8 cellular contexts compared by ENCODE assay signal in genomic region chr12:122975790-122976647, GRCh38. TPM values are rescaled to one million over a fixed set of nuclear protein-coding genes. Genes with fewer than 3 reads are reported as not detected.
DNase-seq lines count a peak whose midpoint lies in the region; ATAC-seq, FAIRE-seq and TF ChIP-seq lines count a peak whose summit lies in the region.

No MANE protein-coding gene starts in this region.

- H3K79me2 ChIP-seq in PC-9 (ENCODE audit: low read depth) = peaks cover 18% of the 10 kb centered on the region
- H3K79me2 ChIP-seq in parathyroid adenoma = peaks cover 13% of the 10 kb centered on the region

- POLR2A ChIA-PET in PC-9 (lab: Charles Lee; ENCODE audit: unreplicated experiment) = interaction anchor here (0.6 to 0.7 kb wide), 2 partner anchors 8 to 178 kb away, joined by 5 read pairs; no protein-coding TSS in a partner anchor

- CTCF ChIA-PET in PC-9 (lab: Charles Lee) = interaction anchor here (0.6 to 1.1 kb wide), 3 partner anchors 29 to 262 kb away, joined by 3 to 4 read pairs (median 4); no protein-coding TSS in a partner anchor

- no peaks in the 10 kb centered on the region for H3K9me2 ChIP-seq in PC-9 (ENCODE audit: insufficient read depth)

- H3K9ac ChIP-seq in parathyroid adenoma = no peak overlapping the region

- H3K4me3 ChIP-seq in PC-9 (peak overlapping the region; percentile 94), epithelial cell of esophagus (ENCODE audit: low read length) (peak overlapping the region; percentile 96), parathyroid adenoma (ENCODE audit: low read depth, low read length) (peak overlapping the region; percentile 100)

- H3K4me1 ChIP-seq in PC-9 (replicated peaks; ENCODE audit: insufficient read depth) (peaks cover 9% of the 10 kb centered on the region; the same call in 1 of the 2 replicates), parathyroid adenoma (peaks cover 15% of the 10 kb centered on the region)

- peak overlapping the region; percentile 100 for H2AFZ ChIP-seq in PC-9
- no peak overlapping the region for H2AFZ ChIP-seq in parathyroid adenoma

- DNase-seq in PC-9 (no peak), epithelial cell of esophagus (ENCODE audit: low read depth) (no peak), H54 (ENCODE audit: insufficient read length, low spot score) (no peak), mesenteric fat pad (ENCODE audit: low spot score) (no peak), hippocampal formation (lab: John Stamatoyannopoulos, UW) (no peak)

- peak; percentile 18 for TF ChIP-seq POLR2A in GM19099 (IDR thresholded peaks at IDR 0.05; ENCODE audit: extremely low read depth, insufficient read length, low read depth)
- TF ChIP-seq POLR2A in H54 (IDR thresholded peaks at IDR 0.05; ENCODE audit: low read depth, low read length) = no peak

- no peaks in the 10 kb centered on the region for H3K9me3 ChIP-seq in PC-9 (ENCODE audit: insufficient read depth, low read depth)
- H3K9me3 ChIP-seq in parathyroid adenoma (ENCODE audit: control insufficient read depth, low read length) = no peaks in the 10 kb centered on the region

- H3K36me3 ChIP-seq in PC-9 (ENCODE audit: low read depth) (no peaks in the 10 kb centered on the region), parathyroid adenoma (ENCODE audit: control insufficient read depth, insufficient read depth, low read length) (no peaks in the 10 kb centered on the region)

- FAIRE-seq in H54 (lab: Jason Lieb, UNC) = no peak

- ATAC-seq in HG03521 (IDR thresholded peaks at IDR 0.05; ENCODE audit: unreplicated experiment) = no peak

- BruUV-seq in PC-9 (replicated peaks; lab: Mats Ljungman, UMichigan) = no TSS peak

- no peak for TF ChIP-seq CTCF in PC-9 (conservative IDR thresholded peaks at IDR 0.05)
- TF ChIP-seq CTCF in epithelial cell of esophagus (IDR thresholded peaks at IDR 0.05; ENCODE audit: insufficient read depth, low read depth, low read length, missing control alignments) = no peak
- TF ChIP-seq CTCF in parathyroid adenoma (IDR thresholded peaks at IDR 0.05) = no peak

- H4K20me1 ChIP-seq in PC-9 (ENCODE audit: insufficient read depth) = no peaks in the 10 kb centered on the region

- H3K4me2 ChIP-seq in PC-9 (peak overlapping the region; percentile 100), parathyroid adenoma (ENCODE audit: low read length) (peak overlapping the region; percentile 100)

- intact Hi-C loops in PC-9 (cut with micrococcal nuclease; ENCODE audit: unreplicated experiment) = loop anchor here (2.0 to 10.0 kb wide), 2 partner anchors 257 to 629 kb away; partner anchors contain the start of genes DDX55, MPHOSPH9 and MTRFR

- H3F3A ChIP-seq in PC-9 (ENCODE audit: insufficient read depth, low read depth) = peaks cover 7% of the 10 kb centered on the region; the same call in 1 of the 2 replicates

- no peaks in the 10 kb centered on the region for H3K27me3 ChIP-seq in PC-9 (ENCODE audit: insufficient read depth, low read depth)
- H3K27me3 ChIP-seq in parathyroid adenoma (ENCODE audit: control insufficient read depth, insufficient read depth, low read length) = no peaks in the 10 kb centered on the region

- H3K27ac ChIP-seq in PC-9 = peak overlapping the region; percentile 31; the same call in 1 of the 2 replicates
- H3K27ac ChIP-seq in parathyroid adenoma = no peak overlapping the region

RNA-seq across cellular contexts. Expression of gene OGFOD2, which starts 1.0 kb away (rescaled TPM):
- total RNA-seq in PC-9 (2021) (33.5 and 36.1 TPM in 2 replicates), mesenteric fat pad (8.6 TPM)

RNA-seq across cellular contexts. Expression of gene ARL6IP4, which starts 4.5 kb away (rescaled TPM):
- total RNA-seq in PC-9 (2021) (162 and 191 TPM in 2 replicates), mesenteric fat pad (132 TPM)

RNA-seq across cellular contexts. Expression of gene ABCB9, which starts 9.8 kb away (rescaled TPM):
- total RNA-seq in PC-9 (2021) (11.4 and 13.0 TPM in 2 replicates), mesenteric fat pad (2.2 TPM)
